In genomic region chr1:212465311-212465710, GRCh38 we compare ENCODE assay signal across 1 cellular context.
TF ChIP-seq lines count a peak whose summit lies in the region.

No MANE protein-coding gene starts in this region.

TF ChIP-seq in IMR-90, 13 proteins besides CTCF, POLR2A, EP300 and RAD21:
- TF ChIP-seq NFE2L2 (IDR thresholded peaks at IDR 0.05; ENCODE audit: low read depth, low read length): no peak
